9 cellular contexts compared by ENCODE assay signal in the genomic region with DNA sequence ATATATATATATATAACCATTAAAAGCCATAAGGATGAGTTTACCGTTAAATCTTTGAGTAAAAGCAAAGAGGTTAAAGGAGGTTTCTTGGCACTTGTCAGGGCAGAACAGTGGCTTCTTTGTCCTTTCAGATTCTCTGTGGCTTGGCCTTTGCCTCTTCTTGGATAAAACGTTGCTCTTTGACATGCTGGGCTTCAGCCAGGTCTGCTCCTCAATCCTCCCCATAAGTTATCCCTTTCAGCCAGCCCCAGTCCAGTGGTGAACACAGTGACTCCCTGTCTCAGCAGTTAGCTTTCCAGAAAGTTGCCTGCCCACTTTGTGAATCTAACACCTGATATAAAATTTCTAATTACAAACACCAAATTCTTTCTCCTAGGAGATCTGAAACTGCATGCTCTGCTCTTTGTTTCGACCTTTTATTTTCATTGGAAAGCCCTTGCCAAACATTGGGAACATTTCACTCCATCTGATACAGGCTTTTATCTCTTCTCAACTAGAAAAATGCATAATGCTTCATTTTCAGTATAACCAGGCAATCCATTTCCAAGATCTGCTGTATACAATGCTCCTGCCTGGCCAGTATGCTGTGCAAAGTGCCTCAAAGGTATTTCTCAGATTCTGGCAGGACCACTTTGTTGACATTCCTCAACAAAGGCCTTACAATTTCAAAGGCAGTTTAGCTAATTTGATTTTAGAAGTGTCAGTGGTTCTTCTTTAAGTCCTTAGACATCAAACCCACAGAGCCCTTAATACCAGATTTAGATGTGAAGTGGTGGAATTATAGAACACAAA. TPM values are rescaled to one million over a fixed set of nuclear protein-coding genes. Genes with fewer than 3 reads are reported as not detected.
DNase-seq lines count a peak whose midpoint lies in the region; ATAC-seq and TF ChIP-seq lines count a peak whose summit lies in the region.
"Had no signal": no experiment of that assay in that cellular context is flagged by ENCODE, and none has a peak within 500 bp of the region (broad histone marks: within the 10 kb centered on the region; RNA-seq: fewer than 3 reads in every experiment).

No MANE protein-coding gene starts in this region.

- peaks cover 37% of the 10 kb centered on the region for H3K4me1 Mint-ChIP-seq in neural crest cell
- H3K4me1 Mint-ChIP-seq in activated CD8-positive, alpha-beta T cell treated with anti-CD3 and anti-CD28 coated beads for 36 hours (ENCODE audit: low read depth): peaks cover 13% of the 10 kb centered on the region

- peak in 5 of 7 donors; percentile 25 to 67 (median 40) for DNase-seq in adrenal gland
- DNase-seq in Right ventricle myocardium superior: peak; percentile 67
- peak; percentile 13 for DNase-seq in neural crest cell (ENCODE audit: low read depth, low spot score)
- peak; percentile 42 to 60 for DNase-seq in tibial nerve (ENCODE audit: low spot score in 2 of 2)
- DNase-seq in activated CD8-positive, alpha-beta T cell treated with anti-CD3 and anti-CD28 coated beads for 36 hours: no peak
- DNase-seq: activated naive CD8-positive, alpha-beta T cell treated with anti-CD3 and anti-CD28 coated beads for 36 hours had no signal

- intact Hi-C loops in adrenal gland (cut with DNase I): no loop called here
- intact Hi-C loops in Right ventricle myocardium superior (cut with DNase I): no loop called here
- intact Hi-C loops in activated CD8-positive, alpha-beta T cell treated with anti-CD3 and anti-CD28 coated beads for 36 hours (cut with micrococcal nuclease): no loop called here

- WGBS in adrenal gland, 4 donors: 32 to 43% (median 41%) methylated on average over 3 of the region's 3 CpGs
- WGBS in tibial nerve, 2 donors: 10 to 15% methylated on average over 3 of the region's 3 CpGs

- H3K4me3 ChIP-seq in adrenal gland (no peak overlapping the region), tibial nerve (no peak overlapping the region)

- H3K4me3 Mint-ChIP-seq in neural crest cell: peak overlapping the region; percentile 49
- no peak overlapping the region for H3K4me3 Mint-ChIP-seq in activated CD8-positive, alpha-beta T cell treated with anti-CD3 and anti-CD28 coated beads for 36 hours
- H3K4me3 Mint-ChIP-seq: activated naive CD8-positive, alpha-beta T cell treated with anti-CD3 and anti-CD28 coated beads for 36 hours had no signal

- no peaks in the 10 kb centered on the region for H3K9me3 Mint-ChIP-seq in neural crest cell
- no peaks in the 10 kb centered on the region for H3K9me3 Mint-ChIP-seq in activated CD8-positive, alpha-beta T cell treated with anti-CD3 and anti-CD28 coated beads for 36 hours
- H3K9me3 Mint-ChIP-seq: activated naive CD8-positive, alpha-beta T cell treated with anti-CD3 and anti-CD28 coated beads for 36 hours had no signal

- no peaks in the 10 kb centered on the region for H3K27me3 Mint-ChIP-seq in neural crest cell (ENCODE audit: low read depth)
- H3K27me3 Mint-ChIP-seq in activated CD8-positive, alpha-beta T cell treated with anti-CD3 and anti-CD28 coated beads for 36 hours: peaks cover 2% of the 10 kb centered on the region

- peak overlapping the region; percentile 36 for H3K27ac Mint-ChIP-seq in neural crest cell (ENCODE audit: unreplicated experiment)
- no peak overlapping the region for H3K27ac Mint-ChIP-seq in activated CD8-positive, alpha-beta T cell treated with anti-CD3 and anti-CD28 coated beads for 36 hours
- H3K27ac Mint-ChIP-seq: activated naive CD8-positive, alpha-beta T cell treated with anti-CD3 and anti-CD28 coated beads for 36 hours had no signal

- H3K9me3 ChIP-seq in adrenal gland (replicated peaks in 1 of 3) (no peaks in the 10 kb centered on the region), tibial nerve (no peaks in the 10 kb centered on the region)

- TF ChIP-seq EP300 in tibial nerve (IDR thresholded peaks at IDR 0.05): no peak

- peak; percentile 91 for ATAC-seq in Right ventricle myocardium superior (ENCODE audit: poor library complexity)
- no peak for ATAC-seq in GM18909 (IDR thresholded peaks at IDR 0.05; ENCODE audit: poor library complexity, unreplicated experiment)
- ATAC-seq in GM21360 (IDR thresholded peaks at IDR 0.05; ENCODE audit: unreplicated experiment): no peak
- no peak for ATAC-seq in activated CD8-positive, alpha-beta T cell treated with anti-CD3 and anti-CD28 coated beads for 36 hours
- ATAC-seq in HG02571 (IDR thresholded peaks at IDR 0.05; ENCODE audit: unreplicated experiment): no peak

- no peaks in the 10 kb centered on the region for H3K36me3 ChIP-seq in adrenal gland (replicated peaks in 1 of 2)
- no peaks in the 10 kb centered on the region for H3K36me3 ChIP-seq in tibial nerve

- H3K4me1 ChIP-seq in adrenal gland (replicated peaks in 1 of 2): peaks cover 0 to 15% of the 10 kb centered on the region in 2 donors
- H3K4me1 ChIP-seq in tibial nerve: peaks cover 0 to 44% (median 14%) of the 10 kb centered on the region in 4 donors

- POLR2A ChIA-PET in activated CD8-positive, alpha-beta T cell treated with anti-CD3 and anti-CD28 coated beads for 36 hours (lab: Charles Lee): no interaction called here

- H3K27me3 ChIP-seq in adrenal gland: no peaks in the 10 kb centered on the region
- H3K27me3 ChIP-seq in tibial nerve: no peaks in the 10 kb centered on the region

- TF ChIP-seq POLR2A in adrenal gland (IDR thresholded peaks at IDR 0.05): no peak
- TF ChIP-seq POLR2A in tibial nerve (IDR thresholded peaks at IDR 0.05): no peak

- TF ChIP-seq CTCF in adrenal gland (IDR thresholded peaks at IDR 0.05) (no peak), neural crest cell (conservative IDR thresholded peaks at IDR 0.05) (no peak), tibial nerve (IDR thresholded peaks at IDR 0.05) (no peak)
- no peak for TF ChIP-seq CTCF in activated CD8-positive, alpha-beta T cell treated with anti-CD3 and anti-CD28 coated beads for 36 hours (IDR thresholded peaks at IDR 0.05)

- CTCF ChIA-PET in activated CD8-positive, alpha-beta T cell treated with anti-CD3 and anti-CD28 coated beads for 36 hours (lab: Charles Lee): no interaction called here

- H3K36me3 Mint-ChIP-seq in neural crest cell (ENCODE audit: low read depth): no peaks in the 10 kb centered on the region
- no peaks in the 10 kb centered on the region for H3K36me3 Mint-ChIP-seq in activated CD8-positive, alpha-beta T cell treated with anti-CD3 and anti-CD28 coated beads for 36 hours (ENCODE audit: low read depth)
- H3K36me3 Mint-ChIP-seq: activated naive CD8-positive, alpha-beta T cell treated with anti-CD3 and anti-CD28 coated beads for 36 hours had no signal

- H3K27ac ChIP-seq in adrenal gland: peak overlapping the region in 2 of 5 donors; percentile 5 to 28
- H3K27ac ChIP-seq in tibial nerve: peak overlapping the region in 3 of 4 donors; percentile 34 to 84 (median 77)

RNA-seq across cellular contexts. Expression of gene MED4, which starts 16.2 kb away (rescaled TPM):
- total RNA-seq in adrenal gland (10 to 100 TPM; 12.9 to 47.7 (median 36.7) TPM), Right ventricle myocardium superior (40.8 TPM), neural crest cell (58.9 and 63.8 TPM in 2 replicates), tibial nerve (10 to 100 TPM; 27.0 to 41.0 (median 31.4) TPM)
- 10 to 100 TPM; 33.5 to 93.1 (median 45.7) TPM for polyA plus RNA-seq in adrenal gland
- 10 to 100 TPM; 53.6 to 57.2 TPM for total RNA-seq in activated CD8-positive, alpha-beta T cell treated with anti-CD3 and anti-CD28 coated beads for 36 hours
